Comparison of ENCODE assay signal across 22 cellular contexts in genomic region chr1:182215797-182216196, GRCh38.
DNase-seq lines count a peak whose midpoint lies in the region; ATAC-seq, FAIRE-seq and TF ChIP-seq lines count a peak whose summit lies in the region.
"Had no signal": no experiment of that assay in that cellular context is flagged by ENCODE, and none has a peak within 500 bp of the region (broad histone marks: within the 10 kb centered on the region; RNA-seq: fewer than 3 reads in every experiment).

No MANE protein-coding gene starts in this region.

- no peak overlapping the region for H3K27ac Mint-ChIP-seq in astrocyte (ENCODE audit: unreplicated experiment)
- H3K27ac Mint-ChIP-seq: activated naive CD4-positive, alpha-beta T cell treated with anti-CD3 and anti-CD28 coated beads, Interleukin-2, amount 10 ng/mL, durations not matched to agents 7 days and 5 days; activated T-cell treated with anti-CD3 and anti-CD28 coated beads, Interleukin-2, amount 50 U/mL, for 24 hours; naive thymus-derived CD8-positive, alpha-beta T cell had no signal

- H3K36me3 ChIP-seq in astrocyte (ENCODE audit: insufficient read depth, low read length) (no peaks in the 10 kb centered on the region), fibroblast of lung (ENCODE audit: control insufficient read depth, insufficient read depth, low read length) (no peaks in the 10 kb centered on the region), vagina (no peaks in the 10 kb centered on the region)
- H3K36me3 ChIP-seq: ovary, right lobe of liver had no signal

- DNase-seq in left ventricle myocardium superior (no peak), cardiac septum (ENCODE audit: low spot score) (no peak), astrocyte (ENCODE audit: low read depth) (peak; percentile 27), fibroblast of lung (ENCODE audit: low read depth in 2 of 2) (peak; percentile 32 to 40), vagina (ENCODE audit: extremely low spot score in 2 of 2) (no peak), GM13977 (ENCODE audit: low spot score) (no peak), DMS153 treated with DMSO at 0.1 percent for 48 hours (lab: John Stamatoyannopoulos, UW; ENCODE audit: unreplicated experiment) (no peak)
- DNase-seq in stimulated activated CD4-positive, alpha-beta T cell treated with anti-CD3 and anti-CD28 coated beads, Interleukin-2, amount 100 ng/mL, for 48 hours: no peak
- DNase-seq: activated CD4-positive, alpha-beta T cell treated with anti-CD3 and anti-CD28 coated beads for 1 hour; activated naive CD4-positive, alpha-beta T cell treated with anti-CD3 and anti-CD28 coated beads, Interleukin-2, amount 10 ng/mL, durations not matched to agents 7 days and 5 days; activated T-cell treated with anti-CD3 and anti-CD28 coated beads, Interleukin-2, amount 50 U/mL, for 24 hours; cerebellar nuclear complex; DMS79; effector CD8-positive, alpha-beta T cell; hypothalamus; mesenchymal stem cell; naive thymus-derived CD8-positive, alpha-beta T cell; NCI-H1417; NCI-H524 treated with DMSO at 0.1 percent for 48 hours; ovary; right lobe of liver had no signal

- in situ Hi-C loops in GM13977 (cut with MboI; ENCODE audit: low pct_unique_long_range_greater_than_20kb, low sequenced_read_pairs, unreplicated experiment): no loop called here

- H3K4me2 ChIP-seq in astrocyte (ENCODE audit: low read length) (no peak overlapping the region), fibroblast of lung (ENCODE audit: extremely low read depth, insufficient read depth, low read length) (no peak overlapping the region)

- H3K9ac ChIP-seq in astrocyte (ENCODE audit: low read length) (no peak overlapping the region), fibroblast of lung (ENCODE audit: insufficient read depth, low read length) (no peak overlapping the region)

- H2AFZ ChIP-seq in astrocyte (ENCODE audit: low read depth, low read length) (no peak overlapping the region), fibroblast of lung (ENCODE audit: low read length) (no peak overlapping the region)

- H3K9me3 ChIP-seq in astrocyte (ENCODE audit: insufficient read depth, low read depth, low read length) (no peaks in the 10 kb centered on the region), fibroblast of lung (ENCODE audit: control insufficient read depth, insufficient read depth, low read depth, low read length) (no peaks in the 10 kb centered on the region), vagina (no peaks in the 10 kb centered on the region)
- H3K9me3 ChIP-seq: ovary, right lobe of liver had no signal

- TF ChIP-seq POLR2A in vagina (IDR thresholded peaks at IDR 0.05): no peak

- no peaks in the 10 kb centered on the region for H3K36me3 Mint-ChIP-seq in astrocyte (ENCODE audit: low read depth, unreplicated experiment)
- H3K36me3 Mint-ChIP-seq: activated naive CD4-positive, alpha-beta T cell treated with anti-CD3 and anti-CD28 coated beads, Interleukin-2, amount 10 ng/mL, durations not matched to agents 7 days and 5 days had no signal

- H3K79me2 ChIP-seq in astrocyte (ENCODE audit: insufficient read depth, low read length) (no peaks in the 10 kb centered on the region), fibroblast of lung (ENCODE audit: control insufficient read depth, insufficient read depth, low read length) (no peaks in the 10 kb centered on the region)

- H3K4me3 Mint-ChIP-seq in astrocyte (ENCODE audit: unreplicated experiment): no peak overlapping the region
- H3K4me3 Mint-ChIP-seq: activated naive CD4-positive, alpha-beta T cell treated with anti-CD3 and anti-CD28 coated beads, Interleukin-2, amount 10 ng/mL, durations not matched to agents 7 days and 5 days; activated T-cell treated with anti-CD3 and anti-CD28 coated beads, Interleukin-2, amount 50 U/mL, for 24 hours; naive thymus-derived CD8-positive, alpha-beta T cell had no signal

- TF ChIP-seq CTCF in astrocyte (IDR thresholded peaks at IDR 0.05; ENCODE audit: insufficient read depth, low read depth, low read length) (no peak), fibroblast of lung (conservative IDR thresholded peaks at IDR 0.05 in 1 of 2, IDR thresholded peaks at IDR 0.05 in 1 of 2; ENCODE audit: low read depth in 1 of 2, low read length in 2 of 2) (no peak), vagina (IDR thresholded peaks at IDR 0.05) (no peak), GM13977 (IDR thresholded peaks at IDR 0.05; ENCODE audit: extremely low read depth, insufficient read depth, missing control alignments) (no peak)

- H3K27me3 ChIP-seq in astrocyte (ENCODE audit: insufficient read depth, low read length): no peaks in the 10 kb centered on the region
- H3K27me3 ChIP-seq in fibroblast of lung (ENCODE audit: control insufficient read depth, insufficient read depth, low read length): no peaks in the 10 kb centered on the region
- H3K27me3 ChIP-seq in vagina: no peaks in the 10 kb centered on the region
- H3K27me3 ChIP-seq: ovary, right lobe of liver had no signal

- intact Hi-C loops in left ventricle myocardium superior (cut with micrococcal nuclease) (no loop called here), cardiac septum (cut with DNase I) (no loop called here), vagina (cut with DNase I) (no loop called here)

- H3K4me1 Mint-ChIP-seq in astrocyte (ENCODE audit: low read depth, unreplicated experiment): peaks cover 15% of the 10 kb centered on the region
- H3K4me1 Mint-ChIP-seq: activated naive CD4-positive, alpha-beta T cell treated with anti-CD3 and anti-CD28 coated beads, Interleukin-2, amount 10 ng/mL, durations not matched to agents 7 days and 5 days had no signal

- no peak for FAIRE-seq in astrocyte (lab: Jason Lieb, UNC)
- FAIRE-seq: keratinocyte had no signal

- ATAC-seq in left ventricle myocardium superior: peak; percentile 29
- ATAC-seq: naive thymus-derived CD8-positive, alpha-beta T cell; right lobe of liver had no signal

- H3K4me1 ChIP-seq in astrocyte (ENCODE audit: insufficient read depth, low read length) (peaks cover 4% of the 10 kb centered on the region), fibroblast of lung (ENCODE audit: control insufficient read depth, extremely low read depth, insufficient read depth, low read length) (no peaks in the 10 kb centered on the region), vagina (peaks cover 18% of the 10 kb centered on the region)
- H3K4me1 ChIP-seq: right lobe of liver had no signal

- no peaks in the 10 kb centered on the region for H4K20me1 ChIP-seq in astrocyte (ENCODE audit: insufficient read depth, low read length)
- H4K20me1 ChIP-seq in fibroblast of lung (ENCODE audit: control insufficient read depth, extremely low read depth, insufficient read depth, low read length): no peaks in the 10 kb centered on the region

- no peak overlapping the region for H3K27ac ChIP-seq in astrocyte (ENCODE audit: low read depth, low read length)
- H3K27ac ChIP-seq in fibroblast of lung (ENCODE audit: insufficient read depth, low read length): no peak overlapping the region
- peak overlapping the region; percentile 23 for H3K27ac ChIP-seq in vagina
- H3K27ac ChIP-seq: ovary, right lobe of liver had no signal

- H3K27me3 Mint-ChIP-seq in astrocyte (ENCODE audit: low read depth, unreplicated experiment): no peaks in the 10 kb centered on the region

- H3K9me3 Mint-ChIP-seq in astrocyte (ENCODE audit: unreplicated experiment): peaks cover 7% of the 10 kb centered on the region

- H3K4me3 ChIP-seq in astrocyte (ENCODE audit: insufficient read depth, low read depth, low read length) (no peak overlapping the region), fibroblast of lung (replicated peaks in 1 of 4; ENCODE audit: control extremely low read depth in 1 of 4, insufficient read depth in 1 of 4, low read depth in 3 of 4, low read length in 4 of 4) (no peak overlapping the region), vagina (no peak overlapping the region)
- H3K4me3 ChIP-seq: ovary, right lobe of liver had no signal

Comparison
In these comparisons a context has a peak if more than half of its experiments do, and no peak if none do; other contexts are left out.
1. DNase-seq: peak in astrocyte (single experiment) and fibroblast of lung (2 of 2); none in left ventricle myocardium superior (single experiment), cardiac septum (single experiment), vagina (0 of 2), GM13977 (single experiment), DMS153 treated with DMSO at 0.1 percent for 48 hours (single experiment) and stimulated activated CD4-positive, alpha-beta T cell treated with anti-CD3 and anti-CD28 coated beads, Interleukin-2, amount 100 ng/mL, for 48 hours (0 of 2).